Comparison of ENCODE assay signal across 1 cellular context in genomic region chr15:101204744-101205535, GRCh38.
TF ChIP-seq lines count a peak whose summit lies in the region.

No MANE protein-coding gene starts in this region.

TF ChIP-seq in SK-N-SH treated with all-trans-retinoic acid at 6 μM for 48 hours, 23 proteins besides CTCF, POLR2A, EP300 and RAD21 (continued from another document):
- no peak for TF ChIP-seq PATZ1 (CRISPR knock-in tag; IDR thresholded peaks at IDR 0.05; ENCODE audit: borderline replicate concordance)
